1 cellular context compared by ENCODE assay signal in genomic region chr3:10813425-10813824, GRCh38.
TF ChIP-seq lines count a peak whose summit lies in the region.

No MANE protein-coding gene starts in this region.

TF ChIP-seq in HepG2, 621 proteins besides CTCF, POLR2A, EP300 and RAD21 (continued from another document):
- TF ChIP-seq ZXDC (CRISPR knock-in tag; IDR thresholded peaks at IDR 0.05) (no peak), NBN (conservative IDR thresholded peaks at IDR 0.05) (no peak), ZNF577 (CRISPR knock-in tag; IDR thresholded peaks at IDR 0.05; ENCODE audit: borderline replicate concordance, low read depth) (no peak), MLX (CRISPR knock-in tag; IDR thresholded peaks at IDR 0.05) (no peak), TARDBP (CRISPR knock-in tag; IDR thresholded peaks at IDR 0.05) (no peak), IKZF5 (CRISPR knock-in tag; IDR thresholded peaks at IDR 0.05) (no peak), ARNT2 (CRISPR knock-in tag; IDR thresholded peaks at IDR 0.05; ENCODE audit: low read depth) (no peak), PRDM10 (CRISPR knock-in tag; IDR thresholded peaks at IDR 0.05; ENCODE audit: low read depth) (no peak), MED8 (CRISPR knock-in tag; IDR thresholded peaks at IDR 0.05; ENCODE audit: insufficient replicate concordance) (no peak), ZNF484 (CRISPR knock-in tag; IDR thresholded peaks at IDR 0.05; ENCODE audit: borderline replicate concordance, low read depth) (no peak), CEBPZ (IDR thresholded peaks at IDR 0.05; ENCODE audit: low read length) (no peak), KLF11 (CRISPR knock-in tag; IDR thresholded peaks at IDR 0.05) (no peak), NFRKB (IDR thresholded peaks at IDR 0.05) (no peak), BORCS8-MEF2B (CRISPR knock-in tag; IDR thresholded peaks at IDR 0.05) (no peak), ZNF460 (CRISPR knock-in tag; IDR thresholded peaks at IDR 0.05; ENCODE audit: borderline replicate concordance) (no peak), ZSCAN20 (CRISPR knock-in tag; IDR thresholded peaks at IDR 0.05; ENCODE audit: borderline replicate concordance) (no peak), CREM (IDR thresholded peaks at IDR 0.05) (no peak), CREM (CRISPR knock-in tag; IDR thresholded peaks at IDR 0.05) (no peak), ZNF770 (CRISPR knock-in tag; IDR thresholded peaks at IDR 0.05) (peak; percentile 96), ARHGAP35 (CRISPR knock-in tag; IDR thresholded peaks at IDR 0.05; ENCODE audit: borderline replicate concordance) (no peak), RCOR2 (CRISPR knock-in tag; IDR thresholded peaks at IDR 0.05) (peak; percentile 57; the same call in 1 of the 2 replicates), ETV6 (CRISPR knock-in tag; conservative IDR thresholded peaks at IDR 0.05) (no peak), SRY (CRISPR knock-in tag; IDR thresholded peaks at IDR 0.05) (no peak), ZNF121 (CRISPR knock-in tag; IDR thresholded peaks at IDR 0.05) (peak; percentile 9; the same call in 1 of the 2 replicates), KDM2A (CRISPR knock-in tag; IDR thresholded peaks at IDR 0.05; ENCODE audit: borderline replicate concordance, low read depth) (no peak), ELK4 (CRISPR knock-in tag; IDR thresholded peaks at IDR 0.05; ENCODE audit: borderline replicate concordance) (no peak), SMARCC2 (IDR thresholded peaks at IDR 0.05) (no peak), MAF1 (CRISPR knock-in tag; IDR thresholded peaks at IDR 0.05; ENCODE audit: borderline replicate concordance) (no peak)
TF ChIP-seq in HepG2: peak in this region for 23.
